Comparison of ENCODE assay signal across 8 cellular contexts in the genomic region with DNA sequence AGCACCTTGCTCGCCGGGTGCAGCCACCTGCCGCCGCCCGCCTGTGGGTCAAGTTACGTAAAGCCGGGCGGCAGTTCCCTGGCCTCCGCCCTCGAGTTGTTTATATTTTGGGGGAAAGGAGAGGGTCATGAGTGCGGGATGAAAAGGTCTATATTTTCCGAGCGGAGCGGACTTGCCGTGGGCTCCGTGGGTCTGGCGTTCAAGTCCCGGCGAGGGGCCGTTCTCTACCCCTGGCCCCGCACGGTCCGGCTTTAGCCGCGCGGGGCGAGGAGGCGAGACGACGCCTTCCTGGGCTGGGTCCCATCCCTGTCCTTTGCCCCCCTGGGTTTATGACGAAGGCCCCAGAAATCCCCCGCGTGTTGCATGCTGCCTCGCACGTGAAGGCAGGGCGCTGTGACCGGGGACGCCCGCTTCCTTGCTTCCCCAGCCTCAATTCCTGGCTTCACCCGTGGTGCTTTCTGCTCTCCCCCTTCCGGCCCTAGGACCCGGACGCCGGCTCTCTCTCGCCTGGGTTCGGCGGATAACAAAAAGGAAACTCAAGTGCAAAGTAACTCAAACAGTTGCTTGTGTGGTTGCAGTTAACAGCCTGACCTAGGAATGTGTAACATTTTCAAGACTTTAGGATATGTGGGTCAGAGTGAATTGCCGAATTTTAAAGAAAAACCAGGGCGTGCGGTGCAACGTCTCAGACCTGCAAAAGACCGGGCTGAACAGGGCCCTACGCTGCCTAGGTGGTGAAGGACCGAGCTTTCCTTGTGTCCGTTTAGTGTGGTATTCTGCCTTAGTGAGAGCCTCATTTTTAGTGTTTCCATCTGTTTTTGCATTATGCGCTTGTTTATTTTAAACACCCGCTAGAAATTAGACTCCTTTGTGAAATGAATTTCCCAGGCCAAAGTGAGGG. TPM values are rescaled to one million over a fixed set of nuclear protein-coding genes. Genes with fewer than 3 reads are reported as not detected.
DNase-seq lines count a peak whose midpoint lies in the region; ATAC-seq and TF ChIP-seq lines count a peak whose summit lies in the region.

No MANE protein-coding gene starts in this region.

- peak overlapping the region; percentile 69 to 90 (median 81) for H3K4me3 ChIP-seq in right lobe of liver

- peak overlapping the region; percentile 99 for H3K4me3 Mint-ChIP-seq in activated CD4-positive, alpha-beta T cell treated with anti-CD3 and anti-CD28 coated beads, Interleukin-2, amount 10 ng/mL, durations not matched to agents 24 days and 14 days
- peak overlapping the region; percentile 81 for H3K4me3 Mint-ChIP-seq in dendritic cell treated with granulocyte-macrophage colony-stimulating factor and Interleukin-4, amounts not matched to agents 40 ng/mL and 50 ng/mL, for 4 days

- intact Hi-C loops in activated CD4-positive, alpha-beta T cell treated with anti-CD3 and anti-CD28 coated beads, Interleukin-2, amount 10 ng/mL, durations not matched to agents 24 days and 14 days (cut with micrococcal nuclease) = loop anchor here (1.0 to 5.0 kb wide), 6 partner anchors 9 to 1119 kb away; partner anchors contain the start of genes GNAQ, PSAT1 and RFK
- intact Hi-C loops in dendritic cell treated with granulocyte-macrophage colony-stimulating factor and Interleukin-4, amounts not matched to agents 40 ng/mL and 50 ng/mL, for 4 days (cut with micrococcal nuclease) = loop anchor here (10.0 kb wide), 1 partner anchor 277 kb away; no protein-coding TSS in a partner anchor
- intact Hi-C loops in right lobe of liver (cut with DNase I) = no loop called here

- H3K9me3 ChIP-seq in right lobe of liver = no peaks in the 10 kb centered on the region

- H3K27me3 ChIP-seq in right lobe of liver = no peaks in the 10 kb centered on the region

- H3K9me3 Mint-ChIP-seq in activated CD4-positive, alpha-beta T cell treated with anti-CD3 and anti-CD28 coated beads, Interleukin-2, amount 10 ng/mL, durations not matched to agents 24 days and 14 days = no peaks in the 10 kb centered on the region
- no peaks in the 10 kb centered on the region for H3K9me3 Mint-ChIP-seq in dendritic cell treated with granulocyte-macrophage colony-stimulating factor and Interleukin-4, amounts not matched to agents 40 ng/mL and 50 ng/mL, for 4 days

- 1% methylated on average over 27 of the region's 57 CpGs for WGBS in right lobe of liver (ENCODE audit: insufficient coverage, low coverage, low lambda C conversion rate, missing lambda C conversion rate)

- peaks cover 11% of the 10 kb centered on the region for H3K27me3 Mint-ChIP-seq in activated CD4-positive, alpha-beta T cell treated with anti-CD3 and anti-CD28 coated beads, Interleukin-2, amount 10 ng/mL, durations not matched to agents 24 days and 14 days
- H3K27me3 Mint-ChIP-seq in dendritic cell treated with granulocyte-macrophage colony-stimulating factor and Interleukin-4, amounts not matched to agents 40 ng/mL and 50 ng/mL, for 4 days = peaks cover 15% of the 10 kb centered on the region

- peaks cover 6% of the 10 kb centered on the region for H3K36me3 Mint-ChIP-seq in activated CD4-positive, alpha-beta T cell treated with anti-CD3 and anti-CD28 coated beads, Interleukin-2, amount 10 ng/mL, durations not matched to agents 24 days and 14 days (ENCODE audit: low read depth)
- peaks cover 6% of the 10 kb centered on the region for H3K36me3 Mint-ChIP-seq in dendritic cell treated with granulocyte-macrophage colony-stimulating factor and Interleukin-4, amounts not matched to agents 40 ng/mL and 50 ng/mL, for 4 days (ENCODE audit: low read depth)

- peak; percentile 41 to 65 (median 60) for ATAC-seq in right lobe of liver

- no peak for TF ChIP-seq POLR2A in right lobe of liver (IDR thresholded peaks at IDR 0.05)

- H3K4me1 ChIP-seq in right lobe of liver = peaks cover 0 to 13% (median 1%) of the 10 kb centered on the region in 4 donors

- DNase-seq in EH (ENCODE audit: low read depth) = peak; percentile 52
- DNase-seq in HCEC 1CT = peak; percentile 44
- DNase-seq in MV-4-11 (lab: John Stamatoyannopoulos, UW) = peak; percentile 33
- DNase-seq in activated CD4-positive, alpha-beta T cell treated with anti-CD3 and anti-CD28 coated beads, Interleukin-2, amount 10 ng/mL, durations not matched to agents 24 days and 14 days = peak; percentile 87
- DNase-seq in right lobe of liver = peak; percentile 64 to 77 (median 64)
- peak in 2 of 3 donors; percentile 10 to 30 for DNase-seq in stimulated activated CD4-positive, alpha-beta T cell treated with anti-CD3 and anti-CD28 coated beads, TNF-alpha, amount 100 ng/mL, for 1 hour (ENCODE audit: low read depth in 3 of 3, low spot score in 1 of 3)
- no peak for DNase-seq in hippocampal formation (lab: John Stamatoyannopoulos, UW)

- TF ChIP-seq CTCF in right lobe of liver (IDR thresholded peaks at IDR 0.05) = no peak

- peaks cover 24% of the 10 kb centered on the region for H3K4me1 Mint-ChIP-seq in activated CD4-positive, alpha-beta T cell treated with anti-CD3 and anti-CD28 coated beads, Interleukin-2, amount 10 ng/mL, durations not matched to agents 24 days and 14 days
- peaks cover 11% of the 10 kb centered on the region for H3K4me1 Mint-ChIP-seq in dendritic cell treated with granulocyte-macrophage colony-stimulating factor and Interleukin-4, amounts not matched to agents 40 ng/mL and 50 ng/mL, for 4 days (ENCODE audit: low read depth)

- peak overlapping the region; percentile 83 to 97 (median 87) for H3K27ac ChIP-seq in right lobe of liver

- H3K36me3 ChIP-seq in right lobe of liver = no peaks in the 10 kb centered on the region

- H3K27ac Mint-ChIP-seq in activated CD4-positive, alpha-beta T cell treated with anti-CD3 and anti-CD28 coated beads, Interleukin-2, amount 10 ng/mL, durations not matched to agents 24 days and 14 days = peak overlapping the region; percentile 92
- peak overlapping the region; percentile 81 for H3K27ac Mint-ChIP-seq in dendritic cell treated with granulocyte-macrophage colony-stimulating factor and Interleukin-4, amounts not matched to agents 40 ng/mL and 50 ng/mL, for 4 days

RNA-seq across cellular contexts. Expression of gene VPS13A, which starts 0.8 kb away (rescaled TPM):
- total RNA-seq in activated CD4-positive, alpha-beta T cell treated with anti-CD3 and anti-CD28 coated beads, Interleukin-2, amount 10 ng/mL, durations not matched to agents 24 days and 14 days = 44.9 and 47.7 TPM in 2 replicates
- total RNA-seq in right lobe of liver = 10 to 100 TPM; 13.1 to 26.5 (median 20.0) TPM

Comparison
In these comparisons a context has a peak if more than half of its experiments do, and no peak if none do; other contexts are left out.
1. DNase-seq: peak in EH (single experiment), HCEC 1CT (single experiment), MV-4-11 (single experiment), activated CD4-positive, alpha-beta T cell treated with anti-CD3 and anti-CD28 coated beads, Interleukin-2, amount 10 ng/mL, durations not matched to agents 24 days and 14 days (single experiment), right lobe of liver (3 of 3) and stimulated activated CD4-positive, alpha-beta T cell treated with anti-CD3 and anti-CD28 coated beads, TNF-alpha, amount 100 ng/mL, for 1 hour (2 of 3); none in hippocampal formation (0 of 2).
2. intact Hi-C loops: an anchor here in activated CD4-positive, alpha-beta T cell treated with anti-CD3 and anti-CD28 coated beads, Interleukin-2, amount 10 ng/mL, durations not matched to agents 24 days and 14 days (1.0 to 5.0 kb wide) and dendritic cell treated with granulocyte-macrophage colony-stimulating factor and Interleukin-4, amounts not matched to agents 40 ng/mL and 50 ng/mL, for 4 days (10.0 kb wide); none called in right lobe of liver.